ENCODE assay signal across 25 cellular contexts in genomic region chr7:50564630-50565558, GRCh38. TPM values are rescaled to one million over a fixed set of nuclear protein-coding genes. Genes with fewer than 3 reads are reported as not detected.
DNase-seq lines count a peak whose midpoint lies in the region; ATAC-seq and TF ChIP-seq lines count a peak whose summit lies in the region.
"Had no signal": no experiment of that assay in that cellular context is flagged by ENCODE, and none has a peak within 500 bp of the region (broad histone marks: within the 10 kb centered on the region; RNA-seq: fewer than 3 reads in every experiment).

TSS of gene DDC (minus strand) at chr7:50565405. CDS start at chr7:50544085, 21,320 bp downstream.

- H2AFZ ChIP-seq in smooth muscle cell (ENCODE audit: low read depth): no peak within 1 kb of the TSS

- H3K9ac ChIP-seq in endocrine pancreas (ENCODE audit: control insufficient read depth, insufficient read depth, low read length): no peak within 1 kb of the TSS
- H3K9ac ChIP-seq in smooth muscle cell (ENCODE audit: low read depth): no peak within 1 kb of the TSS

- H3K27ac ChIP-seq in right lobe of liver: peak within 1 kb of the TSS; percentile 34 to 80 (median 45)
- H3K27ac ChIP-seq in smooth muscle cell (ENCODE audit: low read depth): no peak within 1 kb of the TSS
- no peak within 1 kb of the TSS for H3K27ac ChIP-seq in testis
- H3K27ac ChIP-seq: cardiac muscle cell, foreskin keratinocyte, psoas muscle, spleen had no signal

- H3K27me3 ChIP-seq in endocrine pancreas (ENCODE audit: control insufficient read depth, insufficient read depth, low read length): no peaks in the 10 kb centered on the region
- H3K27me3 ChIP-seq in right lobe of liver: no peaks in the 10 kb centered on the region
- H3K27me3 ChIP-seq in smooth muscle cell (ENCODE audit: low read depth): peaks cover 22% of the 10 kb centered on the region
- H3K27me3 ChIP-seq in testis: no peaks in the 10 kb centered on the region
- H3K27me3 ChIP-seq: cardiac muscle cell had no signal

- no peaks in the 10 kb centered on the region for H4K20me1 ChIP-seq in smooth muscle cell (ENCODE audit: low read depth)

- no peaks in the 10 kb centered on the region for H3F3A ChIP-seq in smooth muscle cell (ENCODE audit: low read depth)

- H3K79me2 ChIP-seq in smooth muscle cell (ENCODE audit: low read depth): no peaks in the 10 kb centered on the region

- intact Hi-C loops in right lobe of liver (cut with DNase I) (no loop called here), testis (cut with DNase I; ENCODE audit: low total_unique reads) (no loop called here)

- 34% methylated on average over 9 of the region's 9 CpGs for WGBS in right lobe of liver (ENCODE audit: insufficient coverage, low coverage, low lambda C conversion rate, missing lambda C conversion rate)
- WGBS in smooth muscle cell (ENCODE audit: low lambda C conversion rate): 87% methylated on average over 9 of the region's 9 CpGs
- WGBS in testis, 2 donors: 75 to 77% methylated on average over 9 of the region's 9 CpGs

- H3K4me3 ChIP-seq in endocrine pancreas (ENCODE audit: control insufficient read depth, insufficient read depth, low read length) (peak within 1 kb of the TSS; percentile 45), right lobe of liver (peak within 1 kb of the TSS; percentile 2 to 50 (median 49)), smooth muscle cell (peak within 1 kb of the TSS; percentile 20), testis (no peak within 1 kb of the TSS)
- H3K4me3 ChIP-seq: cardiac muscle cell, psoas muscle, spleen had no signal

- TF ChIP-seq POLR2A in right lobe of liver (IDR thresholded peaks at IDR 0.05) (peak; percentile 40), testis (IDR thresholded peaks at IDR 0.05) (no peak)

- H3K36me3 ChIP-seq in endocrine pancreas (ENCODE audit: control insufficient read depth, insufficient read depth, low read length): no peaks in the 10 kb centered on the region
- no peaks in the 10 kb centered on the region for H3K36me3 ChIP-seq in right lobe of liver
- H3K36me3 ChIP-seq in smooth muscle cell (ENCODE audit: low read depth): no peaks in the 10 kb centered on the region
- H3K36me3 ChIP-seq in testis (ENCODE audit: low read depth, missing control alignments): no peaks in the 10 kb centered on the region
- H3K36me3 ChIP-seq: cardiac muscle cell, spleen had no signal

- H3K9me3 ChIP-seq in endocrine pancreas (ENCODE audit: control insufficient read depth, low read length) (no peaks in the 10 kb centered on the region), right lobe of liver (no peaks in the 10 kb centered on the region), smooth muscle cell (replicated peaks; ENCODE audit: low read depth) (no peaks in the 10 kb centered on the region), testis (no peaks in the 10 kb centered on the region)
- H3K9me3 ChIP-seq: psoas muscle had no signal

- TF ChIP-seq CTCF in right lobe of liver (IDR thresholded peaks at IDR 0.05) (no peak), smooth muscle cell (IDR thresholded peaks at IDR 0.05; ENCODE audit: borderline replicate concordance, insufficient read depth, poor library complexity, severe bottlenecking) (no peak), testis (IDR thresholded peaks at IDR 0.05) (no peak)

- no peak within 1 kb of the TSS for H3K4me2 ChIP-seq in smooth muscle cell

- H3K4me1 ChIP-seq in endocrine pancreas (ENCODE audit: control insufficient read depth, insufficient read depth, low read length) (peaks cover 12% of the 10 kb centered on the region), right lobe of liver (peaks cover 0 to 46% (median 13%) of the 10 kb centered on the region in 4 donors), smooth muscle cell (ENCODE audit: low read depth) (no peaks in the 10 kb centered on the region), testis (peaks cover 19% of the 10 kb centered on the region)
- H3K4me1 ChIP-seq: foreskin keratinocyte, psoas muscle, spleen had no signal

- peak; percentile 48 for DNase-seq in HuH-7 (ENCODE audit: low spot score)
- DNase-seq in right lobe of liver: peak in 2 of 3 donors; percentile 69 to 82
- no peak for DNase-seq in smooth muscle cell (lab: John Stamatoyannopoulos, UW; ENCODE audit: unreplicated experiment)
- DNase-seq in NCI-H1417 (lab: John Stamatoyannopoulos, UW): no peak
- no peak for DNase-seq in testis
- DNase-seq in GM19240 (ENCODE audit: insufficient read length, low spot score): no peak
- DNase-seq in anterior cingulate cortex (lab: John Stamatoyannopoulos, UW): no peak
- DNase-seq: activated CD4-positive, alpha-beta T cell treated with anti-CD3 and anti-CD28 coated beads for 48 hours; activated CD8-positive, alpha-beta memory T cell treated with anti-CD3 and anti-CD28 coated beads, Interleukin-2, amount 10 ng/mL, durations not matched to agents 7 days and 5 days; foreskin keratinocyte; hypothalamus; mesendoderm; NCI-H1417 treated with DMSO at 0.1 percent for 48 hours; NCI-H524 treated with DMSO at 0.1 percent for 48 hours; nephron progenitor cell; psoas muscle; spleen; stimulated activated CD4-positive, alpha-beta T cell treated with anti-CD3 and anti-CD28 coated beads, Interleukin-4, amount 100 ng/mL, for 4 hours; stimulated activated naive CD8-positive, alpha-beta T cell treated with anti-CD3 and anti-CD28 coated beads, Interleukin-15, amount 100 ng/mL, for 72 hours had no signal

- ATAC-seq in right lobe of liver: peak; percentile 69 to 83 (median 74)
- ATAC-seq: activated CD8-positive, alpha-beta memory T cell treated with anti-CD3 and anti-CD28 coated beads, Interleukin-2, amount 10 ng/mL, durations not matched to agents 7 days and 5 days; foreskin keratinocyte; HCT116; stimulated activated naive CD8-positive, alpha-beta T cell treated with anti-CD3 and anti-CD28 coated beads, Interleukin-15, amount 100 ng/mL, for 72 hours had no signal

RNA-seq across cellular contexts. Expression of gene DDC, which starts in this region (rescaled TPM):
- 10 to 100 TPM; 37.9 to 75.7 (median 45.2) TPM for total RNA-seq in right lobe of liver
- total RNA-seq in smooth muscle cell: not detected in 2 replicates
- polyA plus RNA-seq in smooth muscle cell: not detected in 2 replicates
- total RNA-seq in testis: 1 to 10 TPM; 1.2 to 3.3 TPM
- polyA plus RNA-seq in testis (ENCODE audit: insufficient read depth, low read depth, low replicate concordance): 4.1 TPM
- total RNA-seq: activated CD8-positive, alpha-beta memory T cell treated with anti-CD3 and anti-CD28 coated beads, Interleukin-2, amount 10 ng/mL, durations not matched to agents 7 days and 5 days; activated T-helper 2 cell treated with anti-CD3 and anti-CD28 coated beads, Interferon-gamma antibody, Interleukin-2, Interleukin-4, amounts not matched to agents 10 μg/mL and 5 μg/mL and 100 μg/mL, durations not matched to agents 14 hours and 24 hours and 36 hours; cardiac muscle cell; Daoy; dermis microvascular lymphatic vessel endothelial cell; foreskin keratinocyte had no signal
- polyA plus RNA-seq: cardiac muscle cell, foreskin keratinocyte had no signal

Comparison
In these comparisons a context has a peak if more than half of its experiments do, and no peak if none do; other contexts are left out.
1. RNA of gene DDC (total RNA-seq): 37.9 to 75.7 TPM in right lobe of liver; 1.2 to 3.3 TPM in testis and not detected in smooth muscle cell; every median in the first group is over 4 times any median in the second.
2. DNase-seq: peak in HuH-7 (single experiment) and right lobe of liver (2 of 3); none in smooth muscle cell (single experiment), NCI-H1417 (0 of 3), testis (single experiment), GM19240 (single experiment) and anterior cingulate cortex (0 of 58).
3. H3K4me3 ChIP-seq: peak in endocrine pancreas (single experiment), right lobe of liver (3 of 3) and smooth muscle cell (single experiment); none in testis (0 of 2).
4. H3K27ac ChIP-seq: peak in right lobe of liver (3 of 3); none in smooth muscle cell (single experiment) and testis (0 of 2).